9 cellular contexts compared by ENCODE assay signal in genomic region chr1:165536016-165536415, GRCh38. TPM values are rescaled to one million over a fixed set of nuclear protein-coding genes. Genes with fewer than 3 reads are reported as not detected.
"Had no signal": no experiment of that assay in that cellular context is flagged by ENCODE, and none has a peak within 500 bp of the region (broad histone marks: within the 10 kb centered on the region; RNA-seq: fewer than 3 reads in every experiment).

No MANE protein-coding gene starts in this region.

- DNase-seq: GM23248, GOT3, H7, HCEC 1CT, IMR-90 had no signal

- ATAC-seq: K562 had no signal

- FAIRE-seq: HTR-8/SVneo, K562 had no signal

- H3K4me3 ChIP-seq: GM23248, K562 had no signal

- H3K27ac ChIP-seq: GM23248 had no signal

RNA-seq across cellular contexts. Expression of gene LRRC52, which starts 7.8 kb away (rescaled TPM):
- total RNA-seq: GM23248, H4, H7, HT-29, IMR-90, K562 had no signal
